Comparison of ENCODE assay signal across 9 cellular contexts in genomic region chr2:65349863-65350262, GRCh38.
DNase-seq lines count a peak whose midpoint lies in the region; ATAC-seq, FAIRE-seq and TF ChIP-seq lines count a peak whose summit lies in the region.
"Had no signal": no experiment of that assay in that cellular context is flagged by ENCODE, and none has a peak within 500 bp of the region (broad histone marks: within the 10 kb centered on the region; RNA-seq: fewer than 3 reads in every experiment).

No MANE protein-coding gene starts in this region.

- peak overlapping the region in 1 of 2 experiments; percentile 84 for H2BK12ac ChIP-seq in mesenchymal stem cell (ENCODE audit: low read length in 2 of 2)

- no peak overlapping the region for H2AFZ ChIP-seq in K562 (ENCODE audit: low read depth, low read length)
- H2AFZ ChIP-seq in mesenchymal stem cell (ENCODE audit: low read depth, low read length): no peak overlapping the region

- no peaks in the 10 kb centered on the region for H3K27me3 Mint-ChIP-seq in CD4-positive, alpha-beta T cell
- no peaks in the 10 kb centered on the region for H3K27me3 Mint-ChIP-seq in T-helper 17 cell

- H3K14ac ChIP-seq in mesenchymal stem cell (ENCODE audit: low read length in 2 of 2): no peak overlapping the region

- H2AK5ac ChIP-seq in mesenchymal stem cell (ENCODE audit: low read length, severe bottlenecking): no peak overlapping the region

- H3K27me3 ChIP-seq in K562 (ENCODE audit: control insufficient read depth in 2 of 2, insufficient read depth in 2 of 2, low read length in 2 of 2) (no peaks in the 10 kb centered on the region), mesenchymal stem cell (ENCODE audit: control insufficient read depth in 1 of 2, insufficient read depth in 1 of 2, low read length in 2 of 2) (no peaks in the 10 kb centered on the region)
- no peaks in the 10 kb centered on the region for H3K27me3 ChIP-seq in CD4-positive, alpha-beta T cell (ENCODE audit: control insufficient read depth, insufficient read depth, low read length)

- H3K27ac Mint-ChIP-seq in CD4-positive, alpha-beta T cell: no peak overlapping the region
- no peak overlapping the region for H3K27ac Mint-ChIP-seq in T-helper 17 cell

- peak overlapping the region in 1 of 2 experiments; percentile 69 for H3K4ac ChIP-seq in mesenchymal stem cell (ENCODE audit: low read depth in 1 of 2, low read length in 2 of 2)

- H3K36me3 ChIP-seq in K562 (ENCODE audit: control insufficient read depth, insufficient read depth, low read length) (peaks cover 2% of the 10 kb centered on the region; the same call in 1 of the 3 replicates), mesenchymal stem cell (ENCODE audit: control insufficient read depth in 1 of 2, insufficient read depth in 2 of 2, low read depth in 1 of 2, low read length in 2 of 2) (no peaks in the 10 kb centered on the region)

- no peak overlapping the region for H2BK15ac ChIP-seq in mesenchymal stem cell (ENCODE audit: low read depth, poor library complexity, severe bottlenecking)

- H2BK120ac ChIP-seq in mesenchymal stem cell (ENCODE audit: low read depth, low read length): peak overlapping the region; percentile 77

- POLR2A ChIA-PET in K562 (lab: Yijun Ruan, JAX): interaction anchor here (0.6 to 1.3 kb wide), 4 partner anchors 10 to 85 kb away, joined by 3 to 6 read pairs (median 4); no protein-coding TSS in a partner anchor
- POLR2A ChIA-PET in CD4-positive, alpha-beta T cell (lab: Charles Lee): no interaction called here

- no peak for TF ChIP-seq CTCF in K562 (IDR thresholded peaks at IDR 0.05 in 2 of 3, conservative IDR thresholded peaks at IDR 0.05 in 1 of 3; ENCODE audit: insufficient read depth in 2 of 3, low read depth in 1 of 3, low read length in 3 of 3)
- TF ChIP-seq CTCF in CD4-positive, alpha-beta T cell (IDR thresholded peaks at IDR 0.05): no peak

- no peak overlapping the region for H3K4me3 Mint-ChIP-seq in CD4-positive, alpha-beta T cell
- no peak overlapping the region for H3K4me3 Mint-ChIP-seq in T-helper 17 cell

- H4K91ac ChIP-seq in mesenchymal stem cell (ENCODE audit: low read length): no peak overlapping the region

- H3K9me3 ChIP-seq in K562 (replicated peaks; ENCODE audit: control insufficient read depth, insufficient read depth, low read depth, low read length) (no peaks in the 10 kb centered on the region), mesenchymal stem cell (ENCODE audit: control insufficient read depth, low read length) (no peaks in the 10 kb centered on the region), T-helper 17 cell (ENCODE audit: control insufficient read depth, low read length, poor library complexity, severe bottlenecking) (no peaks in the 10 kb centered on the region)
- no peaks in the 10 kb centered on the region for H3K9me3 ChIP-seq in CD4-positive, alpha-beta T cell (ENCODE audit: control insufficient read depth, low read length)

- peak; percentile 61 for ATAC-seq in K562
- ATAC-seq in CD4-positive, alpha-beta T cell (ENCODE audit: poor library complexity): no peak
- no peak for ATAC-seq in T-helper 17 cell
- no peak for ATAC-seq in HG03520 (IDR thresholded peaks at IDR 0.05; ENCODE audit: unreplicated experiment)
- ATAC-seq in HG03354 (IDR thresholded peaks at IDR 0.05; ENCODE audit: poor library complexity, severe bottlenecking, unreplicated experiment): no peak

- in situ Hi-C loops in K562 (cut with MboI): no loop called here

- H3K4me2 ChIP-seq in K562 (ENCODE audit: insufficient read depth, low read length) (peak overlapping the region; percentile 61), mesenchymal stem cell (ENCODE audit: low read length, poor library complexity, severe bottlenecking) (peak overlapping the region; percentile 3)

- H3K9ac ChIP-seq in K562 (ENCODE audit: insufficient read depth in 1 of 2, low read depth in 2 of 2, low read length in 2 of 2) (peak overlapping the region; percentile 41 to 66; a peak in 2 of 4 replicates), mesenchymal stem cell (ENCODE audit: low read length) (peak overlapping the region; percentile 59)

- CTCF ChIA-PET in K562 (lab: Yijun Ruan, JAX; ENCODE audit: low intra/inter-chr PET ratio): no interaction called here
- CTCF ChIA-PET in CD4-positive, alpha-beta T cell (lab: Charles Lee): no interaction called here

- H4K8ac ChIP-seq in mesenchymal stem cell (ENCODE audit: low read length): peak overlapping the region; percentile 8

- 0% methylated on average over 3 of the region's 4 CpGs for WGBS in K562 (ENCODE audit: insufficient coverage, low coverage, missing lambda C conversion rate)
- 0% methylated on average over 4 of the region's 4 CpGs for WGBS in mesenchymal stem cell

- peaks cover 5% of the 10 kb centered on the region for H3K9me1 ChIP-seq in K562 (ENCODE audit: control insufficient read depth, insufficient read depth, low read length)

- no peak for TF ChIP-seq RAD21 in K562 (CRISPR knock-in tag; conservative IDR thresholded peaks at IDR 0.05 in 1 of 2, IDR thresholded peaks at IDR 0.05 in 1 of 2)

- H2BK5ac ChIP-seq in mesenchymal stem cell (ENCODE audit: low read depth, low read length, poor library complexity, severe bottlenecking): no peak overlapping the region

- FAIRE-seq in K562 (lab: Jason Lieb, UNC): peak; percentile 90

- H3K4me1 Mint-ChIP-seq in CD4-positive, alpha-beta T cell (ENCODE audit: low read depth): peaks cover 7% of the 10 kb centered on the region
- peaks cover 3% of the 10 kb centered on the region for H3K4me1 Mint-ChIP-seq in T-helper 17 cell

- H3K36me3 Mint-ChIP-seq in CD4-positive, alpha-beta T cell (ENCODE audit: low read depth): no peaks in the 10 kb centered on the region
- peaks cover 6% of the 10 kb centered on the region for H3K36me3 Mint-ChIP-seq in T-helper 17 cell (ENCODE audit: low read depth)

- H3K18ac ChIP-seq in mesenchymal stem cell (ENCODE audit: low read depth in 1 of 2, low read length in 2 of 2): peak overlapping the region; percentile 81 to 86

- peak; percentile 80 for DNase-seq in DMS153 (lab: John Stamatoyannopoulos, UW)
- peak; percentile 84 for DNase-seq in NCI-H2029 (lab: John Stamatoyannopoulos, UW)
- DNase-seq in K562 (ENCODE audit: extremely low read depth in 1 of 4, low spot score in 3 of 4): peak; percentile 59 to 86 (median 65)
- peak; percentile 87 for DNase-seq in mesenchymal stem cell
- DNase-seq in CD4-positive, alpha-beta T cell: no peak
- no peak for DNase-seq in T-helper 17 cell
- DNase-seq: NCI-H446 treated with DMSO at 0.1 percent for 48 hours had no signal

- H3K23ac ChIP-seq in mesenchymal stem cell (ENCODE audit: low read length in 2 of 2): no peak overlapping the region

- H3K79me2 ChIP-seq in K562 (ENCODE audit: control insufficient read depth, insufficient read depth, low read length): peaks cover 96% of the 10 kb centered on the region

- H4K20me1 ChIP-seq in K562 (replicated peaks; ENCODE audit: control insufficient read depth, insufficient read depth, low read length): peaks cover 31% of the 10 kb centered on the region

- TF ChIP-seq POLR2A in K562 (conservative IDR thresholded peaks at IDR 0.05): no peak

- peak overlapping the region; percentile 66 for H3K27ac ChIP-seq in K562 (ENCODE audit: extremely low read depth, low read depth, low read length)
- peak overlapping the region; percentile 37 for H3K27ac ChIP-seq in mesenchymal stem cell (ENCODE audit: low read length, poor library complexity, severe bottlenecking)
- no peak overlapping the region for H3K27ac ChIP-seq in CD4-positive, alpha-beta T cell (ENCODE audit: low read depth, low read length)

- H3K9me3 Mint-ChIP-seq in CD4-positive, alpha-beta T cell: no peaks in the 10 kb centered on the region

- no TSS peak for BruUV-seq in K562 (replicated peaks; lab: Mats Ljungman, UMichigan)

- H3K4me3 ChIP-seq in K562: no peak overlapping the region
- peak overlapping the region in 1 of 2 experiments; percentile 31 for H3K4me3 ChIP-seq in mesenchymal stem cell (ENCODE audit: insufficient read depth in 1 of 2, low read depth in 1 of 2, low read length in 2 of 2)

- H3K4me1 ChIP-seq in K562 (replicated peaks in 1 of 2; ENCODE audit: control insufficient read depth in 2 of 2, insufficient read depth in 2 of 2, low read length in 2 of 2): peaks cover 21 to 33% of the 10 kb centered on the region in 2 experiments
- H3K4me1 ChIP-seq in mesenchymal stem cell (ENCODE audit: control insufficient read depth, insufficient read depth, low read depth, low read length): peaks cover 12% of the 10 kb centered on the region

- TF ChIP-seq EP300 in K562 (IDR thresholded peaks at IDR 0.05; ENCODE audit: low read length): no peak; the same call in 1 of the 2 replicates

- intact Hi-C loops in K562 (cut with micrococcal nuclease): no loop called here
- intact Hi-C loops in CD4-positive, alpha-beta T cell (cut with DNase I, micrococcal nuclease): loop anchor here (1.0 to 10.0 kb wide), 2 partner anchors 65 to 85 kb away; no protein-coding TSS in a partner anchor

- peaks cover 40% of the 10 kb centered on the region for H3K79me1 ChIP-seq in mesenchymal stem cell (replicated peaks; ENCODE audit: low read length, poor library complexity, severe bottlenecking)

TF ChIP-seq in K562, 482 proteins besides CTCF, POLR2A, EP300 and RAD21 (continues in another document):
- TF ChIP-seq ARNT (IDR thresholded peaks at IDR 0.05) (no peak), MCM2 (IDR thresholded peaks at IDR 0.05; ENCODE audit: low read depth) (no peak), RCOR1 (IDR thresholded peaks at IDR 0.05; ENCODE audit: borderline replicate concordance in 1 of 2, low read depth in 2 of 2, low read length in 2 of 2) (0 out of 4 replicates have a peak, but pooled peaks of 1 of the 2 experiments have one; percentile 8), SNIP1 (IDR thresholded peaks at IDR 0.05; ENCODE audit: low read depth) (no peak), POLR2G (IDR thresholded peaks at IDR 0.05; ENCODE audit: low read depth, low read length) (no peak), CBX1 (IDR thresholded peaks at IDR 0.05; ENCODE audit: low read depth) (no peak)

Comparison
In these comparisons a context has a peak if more than half of its experiments do, and no peak if none do; other contexts are left out.
1. DNase-seq: peak in DMS153 (single experiment), NCI-H2029 (single experiment), K562 (4 of 4) and mesenchymal stem cell (single experiment); none in CD4-positive, alpha-beta T cell (0 of 10) and T-helper 17 cell (0 of 3).